Comparison of ENCODE assay signal across 1 cellular context in genomic region chr1:154469844-154470417, GRCh38.
A peak's percentile ranks its signal among the peaks of the same experiment; 100 is the strongest.
TF ChIP-seq lines count a peak whose summit lies in the region.

No MANE protein-coding gene starts in this region.

TF ChIP-seq in HepG2, 621 proteins besides CTCF, POLR2A, EP300 and RAD21 (continues in another document):
- peak; percentile 86 for TF ChIP-seq PATZ1 (CRISPR knock-in tag; IDR thresholded peaks at IDR 0.05)
- no peak for TF ChIP-seq YY1 (IDR thresholded peaks at IDR 0.05; ENCODE audit: insufficient read depth, insufficient replicate concordance, low read depth, low read length)
- no peak for TF ChIP-seq MYNN (CRISPR knock-in tag; IDR thresholded peaks at IDR 0.05; ENCODE audit: low read depth)
- TF ChIP-seq ZNF205 (CRISPR knock-in tag; IDR thresholded peaks at IDR 0.05), result 0 out of 2 replicates have a peak, but pooled peaks have one; percentile 23
- TF ChIP-seq AKAP8 (CRISPR knock-in tag; IDR thresholded peaks at IDR 0.05), result no peak
- peak; percentile 28; the same call in 1 of the 2 replicates for TF ChIP-seq ELF3 (CRISPR knock-in tag; IDR thresholded peaks at IDR 0.05)
- TF ChIP-seq RCOR2 (CRISPR knock-in tag; IDR thresholded peaks at IDR 0.05), result peak; percentile 70; the same call in 1 of the 2 replicates
- no peak for TF ChIP-seq SATB2 (CRISPR knock-in tag; IDR thresholded peaks at IDR 0.05)
- TF ChIP-seq, protein P1, sequence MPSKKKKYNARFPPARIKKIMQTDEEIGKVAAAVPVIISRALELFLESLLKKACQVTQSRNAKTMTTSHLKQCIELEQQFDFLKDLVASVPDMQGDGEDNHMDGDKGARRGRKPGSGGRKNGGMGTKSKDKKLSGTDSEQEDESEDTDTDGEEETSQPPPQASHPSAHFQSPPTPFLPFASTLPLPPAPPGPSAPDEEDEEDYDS (CRISPR knock-in tag; IDR thresholded peaks at IDR 0.05), result peak; percentile 37; the same call in 1 of the 2 replicates
- no peak for TF ChIP-seq ZKSCAN1 (IDR thresholded peaks at IDR 0.05; ENCODE audit: low read length)
- TF ChIP-seq ZNF878 (CRISPR knock-in tag; IDR thresholded peaks at IDR 0.05), result no peak
- 0 out of 2 replicates have a peak, but pooled peaks have one; percentile 17 for TF ChIP-seq IRF2 (CRISPR knock-in tag; IDR thresholded peaks at IDR 0.05)
- no peak for TF ChIP-seq ZBTB14 (CRISPR knock-in tag; IDR thresholded peaks at IDR 0.05)
- TF ChIP-seq, protein P2, sequence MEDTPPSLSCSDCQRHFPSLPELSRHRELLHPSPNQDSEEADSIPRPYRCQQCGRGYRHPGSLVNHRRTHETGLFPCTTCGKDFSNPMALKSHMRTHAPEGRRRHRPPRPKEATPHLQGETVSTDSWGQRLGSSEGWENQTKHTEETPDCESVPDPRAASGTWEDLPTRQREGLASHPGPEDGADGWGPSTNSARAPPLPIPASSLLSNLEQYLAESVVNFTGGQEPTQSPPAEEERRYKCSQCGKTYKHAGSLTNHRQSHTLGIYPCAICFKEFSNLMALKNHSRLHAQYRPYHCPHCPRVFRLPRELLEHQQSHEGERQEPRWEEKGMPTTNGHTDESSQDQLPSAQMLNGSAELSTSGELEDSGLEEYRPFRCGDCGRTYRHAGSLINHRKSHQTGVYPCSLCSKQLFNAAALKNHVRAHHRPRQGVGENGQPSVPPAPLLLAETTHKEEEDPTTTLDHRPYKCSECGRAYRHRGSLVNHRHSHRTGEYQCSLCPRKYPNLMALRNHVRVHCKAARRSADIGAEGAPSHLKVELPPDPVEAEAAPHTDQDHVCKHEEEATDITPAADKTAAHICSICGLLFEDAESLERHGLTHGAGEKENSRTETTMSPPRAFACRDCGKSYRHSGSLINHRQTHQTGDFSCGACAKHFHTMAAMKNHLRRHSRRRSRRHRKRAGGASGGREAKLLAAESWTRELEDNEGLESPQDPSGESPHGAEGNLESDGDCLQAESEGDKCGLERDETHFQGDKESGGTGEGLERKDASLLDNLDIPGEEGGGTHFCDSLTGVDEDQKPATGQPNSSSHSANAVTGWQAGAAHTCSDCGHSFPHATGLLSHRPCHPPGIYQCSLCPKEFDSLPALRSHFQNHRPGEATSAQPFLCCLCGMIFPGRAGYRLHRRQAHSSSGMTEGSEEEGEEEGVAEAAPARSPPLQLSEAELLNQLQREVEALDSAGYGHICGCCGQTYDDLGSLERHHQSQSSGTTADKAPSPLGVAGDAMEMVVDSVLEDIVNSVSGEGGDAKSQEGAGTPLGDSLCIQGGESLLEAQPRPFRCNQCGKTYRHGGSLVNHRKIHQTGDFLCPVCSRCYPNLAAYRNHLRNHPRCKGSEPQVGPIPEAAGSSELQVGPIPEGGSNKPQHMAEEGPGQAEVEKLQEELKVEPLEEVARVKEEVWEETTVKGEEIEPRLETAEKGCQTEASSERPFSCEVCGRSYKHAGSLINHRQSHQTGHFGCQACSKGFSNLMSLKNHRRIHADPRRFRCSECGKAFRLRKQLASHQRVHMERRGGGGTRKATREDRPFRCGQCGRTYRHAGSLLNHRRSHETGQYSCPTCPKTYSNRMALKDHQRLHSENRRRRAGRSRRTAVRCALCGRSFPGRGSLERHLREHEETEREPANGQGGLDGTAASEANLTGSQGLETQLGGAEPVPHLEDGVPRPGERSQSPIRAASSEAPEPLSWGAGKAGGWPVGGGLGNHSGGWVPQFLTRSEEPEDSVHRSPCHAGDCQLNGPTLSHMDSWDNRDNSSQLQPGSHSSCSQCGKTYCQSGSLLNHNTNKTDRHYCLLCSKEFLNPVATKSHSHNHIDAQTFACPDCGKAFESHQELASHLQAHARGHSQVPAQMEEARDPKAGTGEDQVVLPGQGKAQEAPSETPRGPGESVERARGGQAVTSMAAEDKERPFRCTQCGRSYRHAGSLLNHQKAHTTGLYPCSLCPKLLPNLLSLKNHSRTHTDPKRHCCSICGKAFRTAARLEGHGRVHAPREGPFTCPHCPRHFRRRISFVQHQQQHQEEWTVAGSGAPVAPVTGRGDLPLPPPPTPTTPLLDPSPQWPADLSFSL (CRISPR knock-in tag; IDR thresholded peaks at IDR 0.05), result 0 out of 2 replicates have a peak, but pooled peaks have one; percentile 21
- no peak for TF ChIP-seq MXD4 (CRISPR knock-in tag; IDR thresholded peaks at IDR 0.05)
- no peak for TF ChIP-seq SP2 (CRISPR knock-in tag; IDR thresholded peaks at IDR 0.05)
- TF ChIP-seq MYC (CRISPR knock-in tag; IDR thresholded peaks at IDR 0.05; ENCODE audit: borderline replicate concordance), result peak; percentile 29; the same call in 1 of the 2 replicates
- peak; percentile 40; the same call in 1 of the 2 replicates for TF ChIP-seq FOSL2 (CRISPR knock-in tag; IDR thresholded peaks at IDR 0.05)
- TF ChIP-seq ZNF124 (CRISPR knock-in tag; IDR thresholded peaks at IDR 0.05), result no peak
- TF ChIP-seq ZBTB42 (CRISPR knock-in tag; IDR thresholded peaks at IDR 0.05), result no peak
- no peak for TF ChIP-seq ZSCAN31 (CRISPR knock-in tag; IDR thresholded peaks at IDR 0.05; ENCODE audit: low read depth)
- TF ChIP-seq ZNF331 (CRISPR knock-in tag; IDR thresholded peaks at IDR 0.05), result 0 out of 2 replicates have a peak, but pooled peaks have one; percentile 30
- no peak for TF ChIP-seq PAWR (CRISPR knock-in tag; IDR thresholded peaks at IDR 0.05; ENCODE audit: borderline replicate concordance)
- peak; percentile 35; the same call in 1 of the 2 replicates for TF ChIP-seq ZKSCAN8 (CRISPR knock-in tag; IDR thresholded peaks at IDR 0.05; ENCODE audit: borderline replicate concordance)
- TF ChIP-seq ZFP62 (CRISPR knock-in tag; IDR thresholded peaks at IDR 0.05), result no peak
- TF ChIP-seq ZNF274 (CRISPR knock-in tag; IDR thresholded peaks at IDR 0.05), result no peak
- TF ChIP-seq, protein P3, sequence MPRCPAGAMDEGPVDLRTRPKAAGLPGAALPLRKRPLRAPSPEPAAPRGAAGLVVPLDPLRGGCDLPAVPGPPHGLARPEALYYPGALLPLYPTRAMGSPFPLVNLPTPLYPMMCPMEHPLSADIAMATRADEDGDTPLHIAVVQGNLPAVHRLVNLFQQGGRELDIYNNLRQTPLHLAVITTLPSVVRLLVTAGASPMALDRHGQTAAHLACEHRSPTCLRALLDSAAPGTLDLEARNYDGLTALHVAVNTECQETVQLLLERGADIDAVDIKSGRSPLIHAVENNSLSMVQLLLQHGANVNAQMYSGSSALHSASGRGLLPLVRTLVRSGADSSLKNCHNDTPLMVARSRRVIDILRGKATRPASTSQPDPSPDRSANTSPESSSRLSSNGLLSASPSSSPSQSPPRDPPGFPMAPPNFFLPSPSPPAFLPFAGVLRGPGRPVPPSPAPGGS (CRISPR knock-in tag; IDR thresholded peaks at IDR 0.05), result no peak
- TF ChIP-seq ZEB1 (IDR thresholded peaks at IDR 0.05; ENCODE audit: insufficient replicate concordance, low read depth), result peak; percentile 52
- no peak for TF ChIP-seq ZNF558 (CRISPR knock-in tag; IDR thresholded peaks at IDR 0.05; ENCODE audit: borderline replicate concordance)
- TF ChIP-seq PRPF4 (IDR thresholded peaks at IDR 0.05; ENCODE audit: low read depth, low read length, poor library complexity, severe bottlenecking), result no peak
- no peak for TF ChIP-seq AHDC1 (CRISPR knock-in tag; IDR thresholded peaks at IDR 0.05; ENCODE audit: borderline replicate concordance)
